Comparison of ENCODE assay signal across 1 cellular context in genomic region chr17:4940625-4941021, GRCh38.
A peak's percentile ranks its signal among the peaks of the same experiment; 100 is the strongest.
TF ChIP-seq lines count a peak whose summit lies in the region.

No MANE protein-coding gene starts in this region.

TF ChIP-seq in H1, 55 proteins besides CTCF, POLR2A, EP300 and RAD21:
- 0 out of 4 replicates have a peak, but pooled peaks of 1 of the 2 experiments have one; percentile 2 for TF ChIP-seq HDAC2 (IDR thresholded peaks at IDR 0.05; ENCODE audit: borderline replicate concordance in 1 of 2, low read depth in 2 of 2, low read length in 2 of 2)
- 0 out of 4 replicates have a peak, but pooled peaks of 1 of the 2 experiments have one; percentile 16 for TF ChIP-seq SIN3A (conservative IDR thresholded peaks at IDR 0.05 in 1 of 2, IDR thresholded peaks at IDR 0.05 in 1 of 2; ENCODE audit: low read depth in 1 of 2, low read length in 2 of 2)
- TF ChIP-seq CBX5 (IDR thresholded peaks at IDR 0.05; ENCODE audit: low read depth, low read length) = no peak
- no peak for TF ChIP-seq BRCA1 (IDR thresholded peaks at IDR 0.05; ENCODE audit: low read depth, low read length)
- TF ChIP-seq TAF7 (optimal IDR thresholded peaks at IDR 0.05; ENCODE audit: borderline replicate concordance, low read depth, low read length) = peak; percentile 34
- no peak for TF ChIP-seq USF2 (IDR thresholded peaks at IDR 0.05; ENCODE audit: low read length)
- no peak for TF ChIP-seq YY1 (IDR thresholded peaks at IDR 0.05; ENCODE audit: low read depth, low read length)
- TF ChIP-seq KDM5A (IDR thresholded peaks at IDR 0.05; ENCODE audit: low read length) = 0 out of 2 replicates have a peak, but pooled peaks have one; percentile 29
- peak; percentile 77 for TF ChIP-seq SAP30 (IDR thresholded peaks at IDR 0.05; ENCODE audit: insufficient read depth, insufficient replicate concordance, low read length)
